ENCODE assay signal across 8 cellular contexts in genomic region chr1:156859523-156860112, GRCh38. TPM values are rescaled to one million over a fixed set of nuclear protein-coding genes. Genes with fewer than 3 reads are reported as not detected.
DNase-seq lines count a peak whose midpoint lies in the region; ATAC-seq and TF ChIP-seq lines count a peak whose summit lies in the region.

No MANE protein-coding gene starts in this region.

- H3K4me1 ChIP-seq in endodermal cell (ENCODE audit: control insufficient read depth, insufficient read depth, low read length) (peaks cover 19% of the 10 kb centered on the region), neural progenitor cell (peaks cover 19% of the 10 kb centered on the region)

- H3K27me3 Mint-ChIP-seq in T-cell, result peaks cover 50 to 64% of the 10 kb centered on the region in 2 donors
- H3K27me3 Mint-ChIP-seq in endodermal cell (ENCODE audit: insufficient read depth), result peaks cover 94% of the 10 kb centered on the region
- peaks cover 55% of the 10 kb centered on the region for H3K27me3 Mint-ChIP-seq in neural progenitor cell (ENCODE audit: insufficient read depth, low read depth)

- H3K4me3 ChIP-seq in endodermal cell (ENCODE audit: low read length) (peak overlapping the region; percentile 77), neural progenitor cell (peak overlapping the region; percentile 52)

- no peaks in the 10 kb centered on the region for H3K36me3 Mint-ChIP-seq in T-cell
- no peaks in the 10 kb centered on the region for H3K36me3 Mint-ChIP-seq in endodermal cell (ENCODE audit: low read depth)
- no peaks in the 10 kb centered on the region for H3K36me3 Mint-ChIP-seq in neural progenitor cell

- POLR2A ChIA-PET in T-cell (lab: Charles Lee), result interaction anchor here in 1 of 2 donors (1.4 kb wide), 1 partner anchor 59 kb away, joined by 3 read pairs; no protein-coding TSS in a partner anchor

- H3K36me3 ChIP-seq in endodermal cell (ENCODE audit: control insufficient read depth, insufficient read depth, low read length), result no peaks in the 10 kb centered on the region
- no peaks in the 10 kb centered on the region for H3K36me3 ChIP-seq in neural progenitor cell

- H3K9me3 ChIP-seq in endodermal cell (ENCODE audit: control insufficient read depth, low read length) (no peaks in the 10 kb centered on the region), neural progenitor cell (ENCODE audit: low read depth) (no peaks in the 10 kb centered on the region)

- H3K9me3 Mint-ChIP-seq in T-cell (no peaks in the 10 kb centered on the region), endodermal cell (no peaks in the 10 kb centered on the region), neural progenitor cell (no peaks in the 10 kb centered on the region)

- 1 to 4% methylated on average over 13 to 33 of the region's 33 CpGs for WGBS in endodermal cell (ENCODE audit: insufficient coverage in 1 of 2, insufficient read length in 1 of 2), 2 experiments

- peaks cover 16% of the 10 kb centered on the region for H4K20me1 ChIP-seq in neural progenitor cell (ENCODE audit: low read depth)

- H3K4me2 ChIP-seq in neural progenitor cell, result peak overlapping the region; percentile 88

- peak; percentile 53 for DNase-seq in activated T-cell treated with anti-CD3 and anti-CD28 coated beads, Interleukin-2, amount 50 U/mL, for 1 hour
- DNase-seq in activated T-cell treated with anti-CD3 and anti-CD28 coated beads for 4 hours (no peak), T-cell (peak in 7 of 34 experiments; percentile 10 to 29 (median 15)), endodermal cell (peak; percentile 81), neural progenitor cell (ENCODE audit: low spot score) (peak; percentile 56), medulla oblongata (ENCODE audit: extremely low spot score) (no peak), DMS153 (lab: John Stamatoyannopoulos, UW) (no peak)

- H3K27ac Mint-ChIP-seq in T-cell (no peak overlapping the region), endodermal cell (no peak overlapping the region), neural progenitor cell (no peak overlapping the region)

- H3K4me3 Mint-ChIP-seq in T-cell (peak overlapping the region; percentile 69 to 90 (median 75)), endodermal cell (peak overlapping the region; percentile 37), neural progenitor cell (peak overlapping the region; percentile 87)

- no peaks in the 10 kb centered on the region for H3K79me2 ChIP-seq in neural progenitor cell (ENCODE audit: low read depth)

- H3K27me3 ChIP-seq in endodermal cell (ENCODE audit: control insufficient read depth, insufficient read depth, low read length, poor library complexity, severe bottlenecking), result peaks cover 82% of the 10 kb centered on the region
- H3K27me3 ChIP-seq in neural progenitor cell, result peaks cover 100% of the 10 kb centered on the region

- CTCF ChIA-PET in T-cell (lab: Charles Lee), result interaction anchor here (0.6 to 5.8 kb wide), 20 partner anchors 10 to 170 kb away, joined by 3 to 57 read pairs (median 8); partner anchors contain the start of genes CRABP2 (in 1 of the 2), ISG20L2 (in 1 of the 2) and METTL25B (in 1 of the 2)

- no peak overlapping the region for H3K27ac ChIP-seq in endodermal cell (ENCODE audit: low read depth, low read length)
- no peak overlapping the region for H3K27ac ChIP-seq in neural progenitor cell

- no peak for TF ChIP-seq CTCF in endodermal cell (conservative IDR thresholded peaks at IDR 0.05)
- TF ChIP-seq CTCF in neural progenitor cell (IDR thresholded peaks at IDR 0.05), result no peak

- H3F3A ChIP-seq in neural progenitor cell (ENCODE audit: low read depth), result peaks cover 27% of the 10 kb centered on the region

- no peak overlapping the region for H3K9ac ChIP-seq in endodermal cell (ENCODE audit: extremely low read depth, low read length, poor library complexity, severe bottlenecking)
- no peak overlapping the region for H3K9ac ChIP-seq in neural progenitor cell

- ATAC-seq in T-cell (replicated peaks in 1 of 4) (peak; percentile 17 to 34 (median 26)), HG02885 (IDR thresholded peaks at IDR 0.05; ENCODE audit: poor library complexity, unreplicated experiment) (no peak)

- peaks cover 18 to 32% (median 30%) of the 10 kb centered on the region in 3 donors for H3K4me1 Mint-ChIP-seq in T-cell
- peaks cover 32% of the 10 kb centered on the region for H3K4me1 Mint-ChIP-seq in endodermal cell
- H3K4me1 Mint-ChIP-seq in neural progenitor cell, result peaks cover 35% of the 10 kb centered on the region

- peak overlapping the region; percentile 28 for H2AFZ ChIP-seq in neural progenitor cell (replicated peaks)

RNA-seq across cellular contexts. Expression of gene INSRR, which starts 0.7 kb away (rescaled TPM):
- under 1 TPM in 1 of 5 donors, not detected in 4; 0.07 TPM for total RNA-seq in T-cell
- total RNA-seq in endodermal cell, result under 1 TPM; 0.07 to 0.09 TPM
- polyA plus RNA-seq in endodermal cell (2013, experiment 1 of 2), result 0.11 TPM
- polyA plus RNA-seq in endodermal cell (2013, experiment 2 of 2), result 0.08 TPM
- not detected in 2 replicates for total RNA-seq in neural progenitor cell (ENCODE audit: low replicate concordance)

RNA-seq across cellular contexts. Expression of gene NTRK1, which starts 1.0 kb away (rescaled TPM):
- total RNA-seq in T-cell (1 to 10 TPM in 1 of 5 donors, under 1 TPM in 4; 0.36 to 1.2 (median 0.60) TPM), endodermal cell (under 1 TPM; 0.44 to 0.82 TPM), neural progenitor cell (ENCODE audit: low replicate concordance) (0.15 TPM in 1 of 2 replicates, not detected in the other)
- polyA plus RNA-seq in endodermal cell (2013, experiment 1 of 2), result 3.1 TPM
- 2.0 TPM for polyA plus RNA-seq in endodermal cell (2013, experiment 2 of 2)

RNA-seq across cellular contexts. Expression of gene PEAR1, which starts 33.9 kb away (rescaled TPM):
- total RNA-seq in T-cell (under 1 TPM; 0.09 to 0.67 (median 0.28) TPM), endodermal cell (under 1 TPM; 0.29 to 0.53 TPM), neural progenitor cell (ENCODE audit: low replicate concordance) (0.06 TPM in 1 of 2 replicates, not detected in the other)
- polyA plus RNA-seq in endodermal cell (2013, experiment 1 of 2), result 2.1 TPM
- polyA plus RNA-seq in endodermal cell (2013, experiment 2 of 2), result 2.3 TPM

RNA-seq across cellular contexts. Expression of gene SH2D2A, which starts 43.0 kb away (rescaled TPM):
- total RNA-seq in T-cell (100 to 1,000 TPM in 1 of 5 donors, 10 to 100 TPM in 4; 42.8 to 110 (median 66.8) TPM), endodermal cell (1 to 10 TPM; 2.4 to 7.7 TPM), neural progenitor cell (ENCODE audit: low replicate concordance) (1.2 TPM in 1 of 2 replicates, not detected in the other)
- polyA plus RNA-seq in endodermal cell (2013, experiment 1 of 2), result 3.0 TPM
- 1.9 TPM for polyA plus RNA-seq in endodermal cell (2013, experiment 2 of 2)

Comparison
In these comparisons a context has a peak if more than half of its experiments do, and no peak if none do; other contexts are left out.
1. DNase-seq: peak in activated T-cell treated with anti-CD3 and anti-CD28 coated beads, Interleukin-2, amount 50 U/mL, for 1 hour (single experiment), endodermal cell (single experiment) and neural progenitor cell (single experiment); none in activated T-cell treated with anti-CD3 and anti-CD28 coated beads for 4 hours (single experiment), medulla oblongata (single experiment) and DMS153 (single experiment).
2. H3K4me3 Mint-ChIP-seq: peak in every context shown above with its lines; median percentile 87 in neural progenitor cell; 75 in T-cell; 37 in endodermal cell.